ENCODE assay signal across 1 cellular context in the genomic region with DNA sequence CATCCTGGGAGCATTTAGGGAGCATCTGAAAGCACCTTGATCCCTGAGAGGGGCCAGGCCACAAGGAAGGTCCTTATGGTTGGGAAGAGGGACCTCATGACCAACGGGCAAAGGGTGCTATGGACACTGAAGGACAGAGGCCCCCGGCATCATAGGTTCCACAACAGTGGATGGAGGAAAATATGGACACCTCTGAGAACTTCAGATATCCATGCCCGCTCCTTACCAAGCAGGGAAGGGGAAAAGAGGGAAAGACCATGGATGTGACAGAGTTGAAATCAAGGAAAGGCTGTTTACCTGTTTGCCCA.
TF ChIP-seq lines count a peak whose summit lies in the region.

No MANE protein-coding gene starts in this region.

TF ChIP-seq in WTC11, 78 proteins besides CTCF, POLR2A, EP300 and RAD21 (continued from another document):
- TF ChIP-seq, protein P1, sequence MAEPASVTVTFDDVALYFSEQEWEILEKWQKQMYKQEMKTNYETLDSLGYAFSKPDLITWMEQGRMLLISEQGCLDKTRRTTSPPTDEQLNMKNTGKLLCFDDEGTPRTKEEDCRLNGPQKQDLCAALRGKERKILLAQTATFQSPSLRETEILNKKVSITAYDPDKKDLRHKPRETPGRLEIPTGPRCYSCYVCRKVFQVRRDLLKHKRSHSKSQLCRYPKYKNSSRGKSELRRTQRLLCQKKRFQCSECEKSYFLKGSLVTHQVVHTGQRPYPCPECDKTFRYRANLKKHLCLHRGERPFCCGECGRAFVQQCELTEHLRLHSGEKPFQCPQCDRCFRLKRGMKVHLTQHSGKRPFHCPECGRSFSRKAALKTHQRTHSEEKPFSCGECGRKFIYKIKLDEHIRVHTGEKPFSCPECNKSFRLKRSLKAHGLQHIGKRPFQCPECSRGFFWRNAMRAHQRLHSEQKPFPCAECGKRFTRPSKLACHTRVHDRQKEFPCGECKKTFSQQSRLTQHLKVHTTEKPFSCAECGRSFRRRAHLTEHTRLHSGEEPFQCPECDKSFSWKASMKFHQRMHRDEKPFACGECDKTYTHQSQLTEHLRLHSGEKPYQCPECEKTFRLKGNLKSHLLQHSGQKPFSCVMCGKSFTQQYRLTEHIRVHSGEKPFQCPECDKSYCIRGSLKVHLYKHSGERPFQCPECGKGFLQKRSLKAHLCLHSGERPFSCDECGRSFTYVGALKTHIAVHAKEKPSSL (CRISPR knock-in tag; conservative IDR thresholded peaks at IDR 0.05): no peak
- TF ChIP-seq CBFB (CRISPR knock-in tag; IDR thresholded peaks at IDR 0.05; ENCODE audit: low read depth): no peak
